Comparison of ENCODE assay signal across 14 cellular contexts in the genomic region with DNA sequence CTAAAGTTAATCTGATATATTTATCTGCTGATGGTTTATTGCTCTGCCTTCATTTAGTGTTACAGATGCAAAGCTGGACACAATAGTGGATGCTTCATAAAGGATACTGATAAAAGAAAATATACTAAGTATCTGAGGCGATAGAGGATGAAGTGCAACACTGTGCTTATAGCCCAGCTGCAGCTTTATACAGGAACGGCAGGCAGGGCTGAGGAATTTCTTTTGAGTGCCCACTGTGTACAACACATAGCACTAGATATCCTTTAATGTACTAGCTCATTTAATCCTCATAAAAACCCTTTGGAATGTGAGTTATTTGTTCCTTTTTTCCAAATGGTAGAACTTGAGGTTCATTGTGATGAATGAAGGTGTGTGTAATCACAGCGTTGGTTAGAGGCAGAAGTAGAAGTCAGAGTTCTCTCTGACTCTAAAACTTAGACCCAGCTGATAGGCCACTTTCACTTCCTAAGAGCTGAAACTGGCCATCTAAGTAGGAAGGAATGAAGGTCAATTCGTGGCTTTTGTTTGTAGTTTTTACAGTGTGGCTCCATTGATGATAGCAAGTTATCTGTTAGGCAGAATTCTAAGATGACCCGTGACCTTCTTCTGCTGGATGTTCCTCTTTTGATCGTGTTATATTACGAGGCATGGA.
"Had no signal": no experiment of that assay in that cellular context is flagged by ENCODE, and none has a peak within 500 bp of the region (broad histone marks: within the 10 kb centered on the region; RNA-seq: fewer than 3 reads in every experiment).

No MANE protein-coding gene starts in this region.

- H3K36me3 ChIP-seq: neural progenitor cell, ovary, thyroid gland had no signal

- H3K9ac ChIP-seq: neural progenitor cell had no signal

- H3K9me3 ChIP-seq: ovary, thyroid gland had no signal

- H3K4me1 ChIP-seq: neural progenitor cell, thyroid gland had no signal

- H3K4me2 ChIP-seq: neural progenitor cell had no signal

- H3K27ac ChIP-seq: epithelial cell of prostate, neural progenitor cell, ovary, thyroid gland had no signal

- H3K4me3 ChIP-seq: neural progenitor cell, ovary, thyroid gland had no signal

- DNase-seq: activated CD4-positive, alpha-beta T cell treated with anti-CD3 and anti-CD28 coated beads, Interleukin-2, amount 50 U/mL, for 1 hour; activated naive CD4-positive, alpha-beta T cell; activated naive CD8-positive, alpha-beta T cell treated with anti-CD3 and anti-CD28 coated beads, Interleukin-2, amount 10 ng/mL, durations not matched to agents 7 days and 5 days; activated T-cell treated with anti-CD3 and anti-CD28 coated beads for 4 hours; aorta; islet precursor cell; naive B cell; ovary; T-helper 9 cell; thyroid gland had no signal

- H2AFZ ChIP-seq: neural progenitor cell had no signal

- H3K27me3 ChIP-seq: neural progenitor cell, ovary, thyroid gland had no signal

- ATAC-seq: activated CD4-positive, CD25-positive, alpha-beta regulatory T cell treated with anti-CD3 and anti-CD28 coated beads, Interleukin-2, amount 50 U/mL, for 24 hours; stimulated activated memory B cell treated with anti-CD40 and anti-IgM and Interleukin-4, amounts not matched to agents 10 μg/mL and 1 μg/mL and 100 μg/mL, for 72 hours had no signal
